8 cellular contexts compared by ENCODE assay signal in genomic region chr2:197011777-197012641, GRCh38.
DNase-seq lines count a peak whose midpoint lies in the region; ATAC-seq and TF ChIP-seq lines count a peak whose summit lies in the region.

No MANE protein-coding gene starts in this region.

- H3K4me1 Mint-ChIP-seq in natural killer cell treated with Interleukin-12 subunit alpha and Interleukin-12 subunit beta and Interleukin-15 and Interleukin-18, amount 100 ng/mL, for 72 hours (ENCODE audit: low read depth in 2 of 2), result peaks cover 14 to 23% of the 10 kb centered on the region in 2 donors

- WGBS in esophagus muscularis mucosa, result 32% methylated on average over 5 of the region's 5 CpGs

- H3K27me3 ChIP-seq in HAP-1 (ENCODE audit: low read depth) (no peaks in the 10 kb centered on the region), WERI-Rb-1 (ENCODE audit: insufficient read depth, low read depth, severe bottlenecking) (no peaks in the 10 kb centered on the region), esophagus muscularis mucosa (no peaks in the 10 kb centered on the region)

- in situ Hi-C loops in HAP-1 (cut with MboI; ENCODE audit: low sequenced_read_pairs), result no loop called here

- TF ChIP-seq EP300 in esophagus muscularis mucosa (IDR thresholded peaks at IDR 0.05), result no peak

- intact Hi-C loops in esophagus muscularis mucosa (cut with DNase I), result loop anchor here (5.0 to 10.0 kb wide), 3 partner anchors 163 to 365 kb away; partner anchors contain the start of gene ANKRD44

- TF ChIP-seq POLR2A in esophagus muscularis mucosa (IDR thresholded peaks at IDR 0.05; ENCODE audit: low read depth), result no peak

- H3K36me3 ChIP-seq in HAP-1 (replicated peaks), result no peaks in the 10 kb centered on the region
- no peaks in the 10 kb centered on the region for H3K36me3 ChIP-seq in WERI-Rb-1
- H3K36me3 ChIP-seq in esophagus muscularis mucosa, result peaks cover 0 to 45% (median 20%) of the 10 kb centered on the region in 4 donors

- peaks cover 32% of the 10 kb centered on the region for H3K36me3 Mint-ChIP-seq in natural killer cell treated with Interleukin-12 subunit alpha and Interleukin-12 subunit beta and Interleukin-15 and Interleukin-18, amount 100 ng/mL, for 72 hours

- no peaks in the 10 kb centered on the region for H3K9me3 ChIP-seq in HAP-1
- no peaks in the 10 kb centered on the region for H3K9me3 ChIP-seq in WERI-Rb-1 (ENCODE audit: severe bottlenecking)
- no peaks in the 10 kb centered on the region for H3K9me3 ChIP-seq in esophagus muscularis mucosa

- H3K27ac ChIP-seq in WERI-Rb-1 (no peak overlapping the region), esophagus muscularis mucosa (replicated peaks in 1 of 4) (no peak overlapping the region)

- TF ChIP-seq CTCF in WERI-Rb-1 (IDR thresholded peaks at IDR 0.05; ENCODE audit: low read depth, low read length) (peak; percentile 89), esophagus muscularis mucosa (IDR thresholded peaks at IDR 0.05) (peak; percentile 70 to 77 (median 74))

- no peak overlapping the region for H3K4me3 Mint-ChIP-seq in natural killer cell treated with Interleukin-12 subunit alpha and Interleukin-12 subunit beta and Interleukin-15 and Interleukin-18, amount 100 ng/mL, for 72 hours

- peak in 1 of 2 donors; percentile 62 for ATAC-seq in natural killer cell treated with Interleukin-12 subunit alpha and Interleukin-12 subunit beta and Interleukin-15 and Interleukin-18, amount 100 ng/mL, for 72 hours

- H3K4me1 ChIP-seq in HAP-1 (peaks cover 34% of the 10 kb centered on the region), esophagus muscularis mucosa (no peaks in the 10 kb centered on the region)

- peak overlapping the region; percentile 49 to 75 for H3K27ac Mint-ChIP-seq in natural killer cell treated with Interleukin-12 subunit alpha and Interleukin-12 subunit beta and Interleukin-15 and Interleukin-18, amount 100 ng/mL, for 72 hours

- no peak overlapping the region for H3K4me3 ChIP-seq in HAP-1
- no peak overlapping the region for H3K4me3 ChIP-seq in WERI-Rb-1 (ENCODE audit: low read depth, low read length)
- no peak overlapping the region for H3K4me3 ChIP-seq in esophagus muscularis mucosa

- peak; percentile 36 for DNase-seq in NCI-H2029 (lab: John Stamatoyannopoulos, UW)
- DNase-seq in NCI-H2029 treated with DMSO at 0.1 percent for 48 hours (lab: John Stamatoyannopoulos, UW), result no peak
- DNase-seq in HAP-1 (ENCODE audit: low spot score in 2 of 2), result peak; percentile 53 to 79
- DNase-seq in NCI-H2081 (lab: John Stamatoyannopoulos, UW), result peak; percentile 49 to 63
- DNase-seq in WERI-Rb-1, result peak; percentile 31
- no peak for DNase-seq in esophagus muscularis mucosa (ENCODE audit: extremely low spot score)
- DNase-seq in natural killer cell treated with Interleukin-12 subunit alpha and Interleukin-12 subunit beta and Interleukin-15 and Interleukin-18, amount 100 ng/mL, for 72 hours (ENCODE audit: low spot score), result no peak
- DNase-seq in ecto neural progenitor cell (ENCODE audit: low spot score), result no peak

- no peaks in the 10 kb centered on the region for H3K27me3 Mint-ChIP-seq in natural killer cell treated with Interleukin-12 subunit alpha and Interleukin-12 subunit beta and Interleukin-15 and Interleukin-18, amount 100 ng/mL, for 72 hours

- H3K9me3 Mint-ChIP-seq in natural killer cell treated with Interleukin-12 subunit alpha and Interleukin-12 subunit beta and Interleukin-15 and Interleukin-18, amount 100 ng/mL, for 72 hours, result no peaks in the 10 kb centered on the region

Comparison
In these comparisons a context has a peak if more than half of its experiments do, and no peak if none do; other contexts are left out.
1. DNase-seq: peak in NCI-H2029 (single experiment), HAP-1 (2 of 2), NCI-H2081 (2 of 2) and WERI-Rb-1 (single experiment); none in NCI-H2029 treated with DMSO at 0.1 percent for 48 hours (single experiment), esophagus muscularis mucosa (single experiment), natural killer cell treated with Interleukin-12 subunit alpha and Interleukin-12 subunit beta and Interleukin-15 and Interleukin-18, amount 100 ng/mL, for 72 hours (single experiment) and ecto neural progenitor cell (single experiment).